In genomic region chr17:2357931-2358434, GRCh38 we compare ENCODE assay signal across 17 cellular contexts.
"Had no signal": no experiment of that assay in that cellular context is flagged by ENCODE, and none has a peak within 500 bp of the region (broad histone marks: within the 10 kb centered on the region; RNA-seq: fewer than 3 reads in every experiment).

No MANE protein-coding gene starts in this region.

- H3K9me3 ChIP-seq: colonic mucosa, mucosa of descending colon, neutrophil, ovary, right atrium auricular region, sigmoid colon had no signal

- H3K27me3 ChIP-seq: colonic mucosa, hepatocyte, neutrophil, ovary, right atrium auricular region, sigmoid colon had no signal

- H3K4me1 ChIP-seq: colonic mucosa, right atrium auricular region had no signal

- DNase-seq: colonic mucosa; dermis blood vessel endothelial cell; foreskin melanocyte; head of caudate nucleus; kidney glomerular epithelial cell; mammary epithelial cell; naive thymus-derived CD8-positive, alpha-beta T cell; ovary; sigmoid colon; stimulated activated CD4-positive, alpha-beta T cell treated with anti-CD3 and anti-CD28 coated beads, Interleukin-2, amount 100 ng/mL, for 24 hours; stimulated activated naive CD4-positive, alpha-beta T cell treated with Interleukin-2 at 50 U/mL for 16 hours had no signal

- H3K4me3 Mint-ChIP-seq: naive thymus-derived CD8-positive, alpha-beta T cell; type B pancreatic cell had no signal

- ATAC-seq: mucosa of descending colon; naive thymus-derived CD8-positive, alpha-beta T cell had no signal

- H3K4me3 ChIP-seq: colonic mucosa, hepatocyte, mucosa of descending colon, ovary, right atrium auricular region, sigmoid colon, skin epidermis had no signal

- H3K27ac ChIP-seq: colonic mucosa, hepatocyte, neutrophil, ovary, right atrium auricular region, skin epidermis had no signal

- H3K36me3 ChIP-seq: colonic mucosa, ovary had no signal

- H3K27me3 Mint-ChIP-seq: naive thymus-derived CD8-positive, alpha-beta T cell; type B pancreatic cell had no signal

- H3K27ac Mint-ChIP-seq: type B pancreatic cell had no signal

- H2AFZ ChIP-seq: hepatocyte had no signal

- H3K4me2 ChIP-seq: hepatocyte had no signal

- H3K9me3 Mint-ChIP-seq: naive thymus-derived CD8-positive, alpha-beta T cell; type B pancreatic cell had no signal
